In the genomic region with DNA sequence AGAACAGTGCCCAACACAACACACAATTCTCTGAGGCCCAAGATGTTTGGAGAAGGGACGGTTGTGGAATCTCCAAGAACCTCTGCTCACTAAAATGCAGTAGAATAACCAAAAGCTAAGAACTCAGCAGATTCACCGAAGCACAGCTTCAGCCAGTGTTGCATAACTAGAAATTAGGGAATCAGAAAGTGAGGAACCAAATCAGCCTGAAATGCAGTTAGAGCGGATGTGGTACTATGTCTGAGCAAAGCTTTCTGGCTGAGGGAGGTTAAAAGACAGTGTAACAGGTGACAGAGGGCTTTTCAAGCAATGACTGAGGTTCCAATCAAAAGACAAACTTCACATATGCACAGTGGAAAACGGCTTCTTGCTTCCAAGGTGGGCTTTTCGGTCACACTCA, we compare ENCODE assay signal across 17 cellular contexts.
"Had no signal": no experiment of that assay in that cellular context is flagged by ENCODE, and none has a peak within 500 bp of the region (broad histone marks: within the 10 kb centered on the region; RNA-seq: fewer than 3 reads in every experiment).

No MANE protein-coding gene starts in this region.

- H3K36me3 ChIP-seq: colonic mucosa, lower lobe of right lung, prostate gland, right lobe of liver had no signal

- H3K27me3 ChIP-seq: colonic mucosa, right lobe of liver had no signal

- H3K9me3 ChIP-seq: colonic mucosa, lower lobe of right lung, prostate gland, right lobe of liver had no signal

- H3K4me3 ChIP-seq: colonic mucosa, lower lobe of right lung, prostate gland, right lobe of liver had no signal

- ATAC-seq: esophagus mucosa; right lobe of liver; stimulated activated naive CD8-positive, alpha-beta T cell treated with anti-CD3 and anti-CD28 coated beads, Interleukin-15, amount 100 ng/mL, for 72 hours; WTC11 had no signal

- FAIRE-seq: TTC549 had no signal

- DNase-seq: activated CD4-positive, alpha-beta memory T cell treated with anti-CD3 and anti-CD28 coated beads, Interleukin-2, amount 10 ng/mL, durations not matched to agents 7 days and 5 days; activated CD4-positive, alpha-beta T cell treated with anti-CD3 and anti-CD28 coated beads for 4 hours; activated effector memory CD4-positive, alpha-beta T cell treated with Interleukin-2 at 50 U/mL for 16 hours; activated T-cell treated with anti-CD3 and anti-CD28 coated beads, Interleukin-2, amount 50 U/mL, for 24 hours; central memory CD4-positive, alpha-beta T cell; colonic mucosa; foreskin fibroblast; head of caudate nucleus; immature natural killer cell; lower lobe of right lung; right lobe of liver; stimulated activated naive CD8-positive, alpha-beta T cell treated with anti-CD3 and anti-CD28 coated beads, Interleukin-15, amount 100 ng/mL, for 72 hours; T-helper 2 cell had no signal

- H3K27ac ChIP-seq: colonic mucosa, prostate gland, right lobe of liver had no signal

- H3K4me1 ChIP-seq: colonic mucosa, prostate gland, right lobe of liver had no signal
